ENCODE assay signal across 9 cellular contexts in genomic region chr10:125149278-125150047, GRCh38. TPM values are rescaled to one million over a fixed set of nuclear protein-coding genes. Genes with fewer than 3 reads are reported as not detected.
DNase-seq lines count a peak whose midpoint lies in the region; ATAC-seq and TF ChIP-seq lines count a peak whose summit lies in the region.
"Had no signal": no experiment of that assay in that cellular context is flagged by ENCODE, and none has a peak within 500 bp of the region (broad histone marks: within the 10 kb centered on the region; RNA-seq: fewer than 3 reads in every experiment).

No MANE protein-coding gene starts in this region.

- no peak overlapping the region for H3K4me3 Mint-ChIP-seq in stimulated activated naive CD8-positive, alpha-beta T cell treated with anti-CD3 and anti-CD28 coated beads, Interleukin-15, amount 100 ng/mL, for 72 hours

- H3K36me3 ChIP-seq in ES-I3 (ENCODE audit: insufficient read depth, low read length) (0 out of 2 replicates have a peak, but pooled peaks cover 4% of the 10 kb centered on the region), esophagus squamous epithelium (peaks cover 0 to 7% (median 0%) of the 10 kb centered on the region in 3 donors), neutrophil (peaks cover 7% of the 10 kb centered on the region)

- ATAC-seq in GM19452 (IDR thresholded peaks at IDR 0.05; ENCODE audit: unreplicated experiment), result no peak
- ATAC-seq in HG03108 (IDR thresholded peaks at IDR 0.05; ENCODE audit: unreplicated experiment), result no peak
- no peak for ATAC-seq in stimulated activated naive CD8-positive, alpha-beta T cell treated with anti-CD3 and anti-CD28 coated beads, Interleukin-15, amount 100 ng/mL, for 72 hours
- no peak for ATAC-seq in GM21390 (IDR thresholded peaks at IDR 0.05; ENCODE audit: unreplicated experiment)

- TF ChIP-seq CTCF in esophagus squamous epithelium (IDR thresholded peaks at IDR 0.05), result no peak
- TF ChIP-seq CTCF in neutrophil (IDR thresholded peaks at IDR 0.05), result no peak

- H3K9me3 Mint-ChIP-seq in stimulated activated naive CD8-positive, alpha-beta T cell treated with anti-CD3 and anti-CD28 coated beads, Interleukin-15, amount 100 ng/mL, for 72 hours, result no peaks in the 10 kb centered on the region

- H3K9me3 ChIP-seq in ES-I3 (ENCODE audit: control insufficient read depth, insufficient read depth, low read length) (no peaks in the 10 kb centered on the region), esophagus squamous epithelium (no peaks in the 10 kb centered on the region), neutrophil (no peaks in the 10 kb centered on the region)

- H3K27me3 ChIP-seq in esophagus squamous epithelium (no peaks in the 10 kb centered on the region), neutrophil (no peaks in the 10 kb centered on the region)
- H3K27me3 ChIP-seq: cardiac muscle cell had no signal

- peak overlapping the region; percentile 79 to 99 (median 91) for H3K27ac ChIP-seq in esophagus squamous epithelium
- H3K27ac ChIP-seq in neutrophil, result peak overlapping the region; percentile 73
- H3K27ac ChIP-seq: cardiac muscle cell had no signal

- WGBS in esophagus squamous epithelium, 2 donors, result 26 to 35% methylated on average over 10 to 11 of the region's 12 CpGs

- no peak for TF ChIP-seq POLR2A in esophagus squamous epithelium (IDR thresholded peaks at IDR 0.05)

- H3K27ac Mint-ChIP-seq in stimulated activated naive CD8-positive, alpha-beta T cell treated with anti-CD3 and anti-CD28 coated beads, Interleukin-15, amount 100 ng/mL, for 72 hours, result no peak overlapping the region

- H3K4me1 ChIP-seq in ES-I3 (ENCODE audit: insufficient read depth, low read length) (peaks cover 77% of the 10 kb centered on the region), esophagus squamous epithelium (peaks cover 69 to 100% (median 90%) of the 10 kb centered on the region in 3 donors), neutrophil (ENCODE audit: control insufficient read depth in 1 of 2, insufficient read depth in 1 of 2, low read depth in 1 of 2, low read length in 1 of 2) (peaks cover 64 to 90% of the 10 kb centered on the region in 2 experiments)

- peak; percentile 88 for DNase-seq in NCI-H345 (lab: John Stamatoyannopoulos, UW)
- DNase-seq in esophagus squamous epithelium (lab: John Stamatoyannopoulos, UW), result no peak
- DNase-seq in stimulated activated naive CD8-positive, alpha-beta T cell treated with anti-CD3 and anti-CD28 coated beads, Interleukin-15, amount 100 ng/mL, for 72 hours, result no peak

- peaks cover 71% of the 10 kb centered on the region for H3K27me3 Mint-ChIP-seq in stimulated activated naive CD8-positive, alpha-beta T cell treated with anti-CD3 and anti-CD28 coated beads, Interleukin-15, amount 100 ng/mL, for 72 hours

- H3K4me3 ChIP-seq in esophagus squamous epithelium, result no peak overlapping the region
- no peak overlapping the region for H3K4me3 ChIP-seq in neutrophil (ENCODE audit: low read depth in 1 of 2, low read length in 1 of 2)
- H3K4me3 ChIP-seq: cardiac muscle cell had no signal

- intact Hi-C loops in esophagus squamous epithelium (cut with DNase I), result loop anchor here (10.0 kb wide), 2 partner anchors 85 to 235 kb away; no protein-coding TSS in a partner anchor

- H3K4me1 Mint-ChIP-seq in stimulated activated naive CD8-positive, alpha-beta T cell treated with anti-CD3 and anti-CD28 coated beads, Interleukin-15, amount 100 ng/mL, for 72 hours, result peaks cover 4% of the 10 kb centered on the region

- H3K9ac ChIP-seq in ES-I3 (ENCODE audit: low read depth, low read length), result peak overlapping the region; percentile 19

RNA-seq across cellular contexts. Expression of gene CTBP2, which starts 10.9 kb away (rescaled TPM):
- 10 to 100 TPM; 41.8 to 55.9 (median 47.1) TPM for total RNA-seq in esophagus squamous epithelium
